In the genomic region with DNA sequence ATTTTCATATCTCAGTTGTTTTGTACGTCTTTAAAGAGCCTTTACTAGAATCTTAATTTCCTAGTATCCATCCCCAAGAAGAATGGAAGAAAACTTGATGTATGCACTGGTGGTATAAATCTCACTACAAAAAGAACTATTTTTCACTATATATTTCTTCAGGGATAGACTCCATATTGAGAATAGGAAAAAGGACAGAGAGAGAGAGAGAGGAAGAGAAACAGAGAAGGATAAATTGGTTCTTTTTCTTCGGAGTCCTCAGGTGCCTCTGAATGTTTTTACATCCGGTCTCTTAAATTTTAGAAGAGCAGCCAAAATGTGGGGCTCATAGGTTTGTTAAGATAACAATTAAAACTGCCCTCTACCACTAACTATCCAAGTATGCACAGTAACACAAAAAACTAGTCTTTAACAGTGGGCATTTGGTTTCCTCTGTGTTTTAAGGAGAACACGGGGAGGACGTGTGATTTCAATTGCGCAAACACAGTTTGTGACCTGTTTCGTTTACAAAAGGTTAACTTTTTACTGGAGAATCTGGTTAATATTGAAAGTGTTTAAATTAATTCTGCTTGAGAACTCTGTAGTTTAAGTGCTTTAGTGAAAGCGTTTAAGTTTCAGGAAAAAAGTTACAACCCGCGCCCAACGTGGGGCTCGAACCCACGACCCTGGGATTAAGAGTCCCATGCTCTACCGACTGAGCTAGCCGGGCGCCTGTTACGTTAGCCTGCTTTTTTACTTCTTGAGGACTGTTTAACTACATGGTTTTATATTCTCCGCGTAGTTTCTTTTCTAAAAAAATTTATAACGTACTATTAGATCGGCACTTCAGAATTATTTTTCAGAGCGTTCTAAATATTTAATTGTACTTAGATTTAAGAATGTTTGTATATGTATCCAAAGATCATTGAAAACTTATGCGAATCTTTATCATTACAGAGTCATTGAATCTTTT, we compare ENCODE assay signal across 8 cellular contexts. TPM values are rescaled to one million over a fixed set of nuclear protein-coding genes. Genes with fewer than 3 reads are reported as not detected.
DNase-seq lines count a peak whose midpoint lies in the region; ATAC-seq and TF ChIP-seq lines count a peak whose summit lies in the region.

No MANE protein-coding gene starts in this region.

- H3K4me3 Mint-ChIP-seq in chondrocyte (ENCODE audit: unreplicated experiment) = no peak overlapping the region

- H3K4me1 Mint-ChIP-seq in chondrocyte (ENCODE audit: low read depth) = peaks cover 14% of the 10 kb centered on the region

- peaks cover 12% of the 10 kb centered on the region; the same call in 1 of the 2 replicates for H3F3A ChIP-seq in DOHH2 (ENCODE audit: control insufficient read depth, insufficient read depth)

- TF ChIP-seq RAD21 in Ishikawa (IDR thresholded peaks at IDR 0.05; ENCODE audit: low read depth) = no peak; the same call in 1 of the 2 replicates

- H3K27ac Mint-ChIP-seq in chondrocyte (ENCODE audit: unreplicated experiment) = no peak overlapping the region

- peak; percentile 34 for ATAC-seq in foreskin keratinocyte

- TF ChIP-seq CTCF in DOHH2 (IDR thresholded peaks at IDR 0.05; ENCODE audit: low read depth, low read length, poor library complexity, severe bottlenecking) = no peak
- TF ChIP-seq CTCF in foreskin keratinocyte (conservative IDR thresholded peaks at IDR 0.05) = no peak
- no peak for TF ChIP-seq CTCF in chondrocyte (IDR thresholded peaks at IDR 0.05)

- H3K36me3 ChIP-seq in DOHH2 (ENCODE audit: control insufficient read depth, low read length) = peaks cover 2% of the 10 kb centered on the region; the same call in 1 of the 2 replicates
- peaks cover 4% of the 10 kb centered on the region for H3K36me3 ChIP-seq in neuron (ENCODE audit: insufficient read depth, low read length)
- H3K36me3 ChIP-seq in stomach smooth muscle (ENCODE audit: control insufficient read depth in 2 of 2, insufficient read depth in 2 of 2, low read length in 2 of 2) = no peaks in the 10 kb centered on the region

- no peaks in the 10 kb centered on the region for H3K9me2 ChIP-seq in DOHH2 (replicated peaks; ENCODE audit: control insufficient read depth, low read length)

- H3K27ac ChIP-seq in DOHH2 (ENCODE audit: low read depth, low read length) (peak overlapping the region; percentile 6; the same call in 1 of the 2 replicates), foreskin keratinocyte (peak overlapping the region; percentile 39), stomach smooth muscle (ENCODE audit: low read length) (peak overlapping the region; percentile 66)

- DNase-seq in RPMI8226 (peak; percentile 71), foreskin keratinocyte (peak in 1 of 2 donors; percentile 51), chondrocyte (ENCODE audit: low spot score) (no peak)
- DNase-seq in activated effector memory CD4-positive, alpha-beta T cell treated with Interleukin-2 at 50 U/mL for 16 hours = peak; percentile 60

- H3K4me2 ChIP-seq in DOHH2 (ENCODE audit: low read length) = peak overlapping the region; percentile 68

- H3K27me3 ChIP-seq in DOHH2 (ENCODE audit: control insufficient read depth, low read length) (no peaks in the 10 kb centered on the region), foreskin keratinocyte (no peaks in the 10 kb centered on the region), neuron (ENCODE audit: insufficient read depth, low read length) (no peaks in the 10 kb centered on the region), stomach smooth muscle (ENCODE audit: control insufficient read depth in 1 of 2, insufficient read depth in 2 of 2, low read length in 2 of 2) (no peaks in the 10 kb centered on the region)

- H3K4me3 ChIP-seq in DOHH2 (ENCODE audit: low read length) (peak overlapping the region; percentile 97), neuron (ENCODE audit: low read length) (peak overlapping the region; percentile 99), stomach smooth muscle (ENCODE audit: low read length in 2 of 2) (peak overlapping the region; percentile 84 to 97)

- peaks cover 30% of the 10 kb centered on the region for H3K4me1 ChIP-seq in DOHH2 (ENCODE audit: control insufficient read depth, low read length)
- H3K4me1 ChIP-seq in foreskin keratinocyte = peaks cover 6% of the 10 kb centered on the region
- H3K4me1 ChIP-seq in neuron (ENCODE audit: insufficient read depth, low read length) = peaks cover 8% of the 10 kb centered on the region
- peaks cover 5% of the 10 kb centered on the region for H3K4me1 ChIP-seq in stomach smooth muscle (ENCODE audit: control insufficient read depth, insufficient read depth, low read length)

- no peak for TF ChIP-seq EP300 in Ishikawa (IDR thresholded peaks at IDR 0.05; ENCODE audit: borderline replicate concordance)

- peaks cover 2% of the 10 kb centered on the region for H3K36me3 Mint-ChIP-seq in chondrocyte (ENCODE audit: low read depth)

- H3K79me2 ChIP-seq in DOHH2 (ENCODE audit: control insufficient read depth, low read length) = peaks cover 16% of the 10 kb centered on the region

- H3K9me3 ChIP-seq in DOHH2 (ENCODE audit: control insufficient read depth, insufficient read depth, low read length) (no peaks in the 10 kb centered on the region), neuron (ENCODE audit: low read length) (no peaks in the 10 kb centered on the region), stomach smooth muscle (ENCODE audit: control insufficient read depth in 2 of 2, low read length in 2 of 2) (no peaks in the 10 kb centered on the region)

- no peaks in the 10 kb centered on the region for H4K20me1 ChIP-seq in DOHH2 (ENCODE audit: control insufficient read depth, insufficient read depth, low read depth, low read length)

- H3K9me3 Mint-ChIP-seq in chondrocyte (ENCODE audit: low read depth) = no peaks in the 10 kb centered on the region

- no peaks in the 10 kb centered on the region for H3K27me3 Mint-ChIP-seq in chondrocyte (ENCODE audit: low read depth)

- H2AFZ ChIP-seq in neuron (ENCODE audit: low read depth, low read length) = peak overlapping the region; percentile 97

- H3K9ac ChIP-seq in stomach smooth muscle (ENCODE audit: low read length in 2 of 2) = peak overlapping the region; percentile 83 to 96

TF ChIP-seq in Ishikawa, 13 proteins besides CTCF, POLR2A, EP300 and RAD21:
- TF ChIP-seq, protein P1, sequence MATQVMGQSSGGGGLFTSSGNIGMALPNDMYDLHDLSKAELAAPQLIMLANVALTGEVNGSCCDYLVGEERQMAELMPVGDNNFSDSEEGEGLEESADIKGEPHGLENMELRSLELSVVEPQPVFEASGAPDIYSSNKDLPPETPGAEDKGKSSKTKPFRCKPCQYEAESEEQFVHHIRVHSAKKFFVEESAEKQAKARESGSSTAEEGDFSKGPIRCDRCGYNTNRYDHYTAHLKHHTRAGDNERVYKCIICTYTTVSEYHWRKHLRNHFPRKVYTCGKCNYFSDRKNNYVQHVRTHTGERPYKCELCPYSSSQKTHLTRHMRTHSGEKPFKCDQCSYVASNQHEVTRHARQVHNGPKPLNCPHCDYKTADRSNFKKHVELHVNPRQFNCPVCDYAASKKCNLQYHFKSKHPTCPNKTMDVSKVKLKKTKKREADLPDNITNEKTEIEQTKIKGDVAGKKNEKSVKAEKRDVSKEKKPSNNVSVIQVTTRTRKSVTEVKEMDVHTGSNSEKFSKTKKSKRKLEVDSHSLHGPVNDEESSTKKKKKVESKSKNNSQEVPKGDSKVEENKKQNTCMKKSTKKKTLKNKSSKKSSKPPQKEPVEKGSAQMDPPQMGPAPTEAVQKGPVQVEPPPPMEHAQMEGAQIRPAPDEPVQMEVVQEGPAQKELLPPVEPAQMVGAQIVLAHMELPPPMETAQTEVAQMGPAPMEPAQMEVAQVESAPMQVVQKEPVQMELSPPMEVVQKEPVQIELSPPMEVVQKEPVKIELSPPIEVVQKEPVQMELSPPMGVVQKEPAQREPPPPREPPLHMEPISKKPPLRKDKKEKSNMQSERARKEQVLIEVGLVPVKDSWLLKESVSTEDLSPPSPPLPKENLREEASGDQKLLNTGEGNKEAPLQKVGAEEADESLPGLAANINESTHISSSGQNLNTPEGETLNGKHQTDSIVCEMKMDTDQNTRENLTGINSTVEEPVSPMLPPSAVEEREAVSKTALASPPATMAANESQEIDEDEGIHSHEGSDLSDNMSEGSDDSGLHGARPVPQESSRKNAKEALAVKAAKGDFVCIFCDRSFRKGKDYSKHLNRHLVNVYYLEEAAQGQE (IDR thresholded peaks at IDR 0.05; ENCODE audit: low read depth) = no peak
- TF ChIP-seq TAF1 (IDR thresholded peaks at IDR 0.05; ENCODE audit: low read depth) = peak; percentile 1; the same call in 1 of the 2 replicates
- 0 out of 2 replicates have a peak, but pooled peaks have one; percentile 6 for TF ChIP-seq CREB1 (IDR thresholded peaks at IDR 0.05; ENCODE audit: low read depth)
- no peak for TF ChIP-seq TCF12 (IDR thresholded peaks at IDR 0.05; ENCODE audit: low read depth)
- TF ChIP-seq, protein P2, sequence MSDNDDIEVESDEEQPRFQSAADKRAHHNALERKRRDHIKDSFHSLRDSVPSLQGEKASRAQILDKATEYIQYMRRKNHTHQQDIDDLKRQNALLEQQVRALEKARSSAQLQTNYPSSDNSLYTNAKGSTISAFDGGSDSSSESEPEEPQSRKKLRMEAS (IDR thresholded peaks at IDR 0.05) = no peak
- peak; percentile 90 for TF ChIP-seq TEAD4 (IDR thresholded peaks at IDR 0.05)
- TF ChIP-seq CEBPB (IDR thresholded peaks at IDR 0.05) = 0 out of 2 replicates have a peak, but pooled peaks have one; percentile 4
- no peak for TF ChIP-seq ZBTB7A (IDR thresholded peaks at IDR 0.05; ENCODE audit: low read depth)

RNA-seq across cellular contexts. Expression of a gene that starts 5.1 kb away (rescaled TPM):
- total RNA-seq in foreskin keratinocyte (147 and 155 TPM in 2 replicates), chondrocyte (132 to 162 TPM (median 136 TPM) in 3 replicates)
- polyA plus RNA-seq in foreskin keratinocyte = 165 and 183 TPM in 2 replicates

RNA-seq across cellular contexts. Expression of a gene that starts 39.6 kb away (rescaled TPM):
- total RNA-seq in foreskin keratinocyte (56.3 and 60.4 TPM in 2 replicates), chondrocyte (92.8 to 98.7 TPM (median 98.6 TPM) in 3 replicates)
- polyA plus RNA-seq in foreskin keratinocyte = 78.2 and 80.3 TPM in 2 replicates

RNA-seq across cellular contexts. Expression of a gene that starts 58.8 kb away (rescaled TPM):
- total RNA-seq in foreskin keratinocyte (6.2 and 6.4 TPM in 2 replicates), chondrocyte (14.0 to 23.7 TPM (median 19.1 TPM) in 3 replicates)
- 0.94 and 1.1 TPM in 2 replicates for polyA plus RNA-seq in foreskin keratinocyte

Comparison
In these comparisons a context has a peak if more than half of its experiments do, and no peak if none do; other contexts are left out.
1. H3K27ac ChIP-seq: peak in every context shown above with its lines; median percentile 66 in stomach smooth muscle; 39 in foreskin keratinocyte; 6 in DOHH2.